Comparison of ENCODE assay signal across 28 cellular contexts in genomic region chr2:227788556-227788955, GRCh38. TPM values are rescaled to one million over a fixed set of nuclear protein-coding genes. Genes with fewer than 3 reads are reported as not detected.
DNase-seq lines count a peak whose midpoint lies in the region; ATAC-seq and TF ChIP-seq lines count a peak whose summit lies in the region.
"Had no signal": no experiment of that assay in that cellular context is flagged by ENCODE, and none has a peak within 500 bp of the region (broad histone marks: within the 10 kb centered on the region; RNA-seq: fewer than 3 reads in every experiment).

No MANE protein-coding gene starts in this region.

- peak overlapping the region; percentile 13 for H3K27ac Mint-ChIP-seq in stimulated activated naive CD8-positive, alpha-beta T cell treated with anti-CD3 and anti-CD28 coated beads, Interleukin-15, Interleukin-2, amounts not matched to agents 100 ng/mL and 50 ng/mL, for 24 hours
- no peak overlapping the region for H3K27ac Mint-ChIP-seq in immature natural killer cell
- H3K27ac Mint-ChIP-seq in activated naive CD4-positive, alpha-beta T cell treated with anti-CD3 and anti-CD28 coated beads for 36 hours: no peak overlapping the region
- H3K27ac Mint-ChIP-seq: activated CD8-positive, alpha-beta T cell treated with anti-CD3 and anti-CD28 coated beads for 36 hours; naive thymus-derived CD4-positive, alpha-beta T cell; type B pancreatic cell had no signal

- H3K4me3 ChIP-seq in astrocyte of the spinal cord (ENCODE audit: low read depth, low read length): no peak overlapping the region
- H3K4me3 ChIP-seq in fibroblast of the aortic adventitia (ENCODE audit: low read depth, low read length): no peak overlapping the region
- H3K4me3 ChIP-seq: spleen, stomach had no signal

- TF ChIP-seq CTCF in astrocyte of the spinal cord (IDR thresholded peaks at IDR 0.05; ENCODE audit: low read depth, low read length) (no peak), fibroblast of the aortic adventitia (IDR thresholded peaks at IDR 0.05; ENCODE audit: insufficient read depth, low read length) (no peak)

- no peaks in the 10 kb centered on the region for H3K9me3 Mint-ChIP-seq in stimulated activated naive CD8-positive, alpha-beta T cell treated with anti-CD3 and anti-CD28 coated beads, Interleukin-15, Interleukin-2, amounts not matched to agents 100 ng/mL and 50 ng/mL, for 24 hours
- H3K9me3 Mint-ChIP-seq in immature natural killer cell: peaks cover 0 to 4% (median 0%) of the 10 kb centered on the region in 6 donors
- no peaks in the 10 kb centered on the region for H3K9me3 Mint-ChIP-seq in activated naive CD4-positive, alpha-beta T cell treated with anti-CD3 and anti-CD28 coated beads for 36 hours
- H3K9me3 Mint-ChIP-seq: activated CD8-positive, alpha-beta T cell treated with anti-CD3 and anti-CD28 coated beads for 36 hours; type B pancreatic cell had no signal

- H3K36me3 Mint-ChIP-seq in stimulated activated naive CD8-positive, alpha-beta T cell treated with anti-CD3 and anti-CD28 coated beads, Interleukin-15, Interleukin-2, amounts not matched to agents 100 ng/mL and 50 ng/mL, for 24 hours (ENCODE audit: low read depth): no peaks in the 10 kb centered on the region
- H3K36me3 Mint-ChIP-seq in immature natural killer cell: no peaks in the 10 kb centered on the region
- H3K36me3 Mint-ChIP-seq in activated naive CD4-positive, alpha-beta T cell treated with anti-CD3 and anti-CD28 coated beads for 36 hours (ENCODE audit: low read depth): no peaks in the 10 kb centered on the region
- H3K36me3 Mint-ChIP-seq: CD14-positive monocyte; naive thymus-derived CD4-positive, alpha-beta T cell; type B pancreatic cell had no signal

- H3K27me3 Mint-ChIP-seq in stimulated activated naive CD8-positive, alpha-beta T cell treated with anti-CD3 and anti-CD28 coated beads, Interleukin-15, Interleukin-2, amounts not matched to agents 100 ng/mL and 50 ng/mL, for 24 hours: peaks cover 29% of the 10 kb centered on the region
- peaks cover 0 to 9% (median 4%) of the 10 kb centered on the region in 3 donors for H3K27me3 Mint-ChIP-seq in immature natural killer cell (ENCODE audit: low read depth in 3 of 3)
- H3K27me3 Mint-ChIP-seq in activated naive CD4-positive, alpha-beta T cell treated with anti-CD3 and anti-CD28 coated beads for 36 hours (ENCODE audit: low read depth): peaks cover 12% of the 10 kb centered on the region
- H3K27me3 Mint-ChIP-seq: type B pancreatic cell had no signal

- ATAC-seq in stimulated activated naive CD8-positive, alpha-beta T cell treated with anti-CD3 and anti-CD28 coated beads, Interleukin-15, Interleukin-2, amounts not matched to agents 100 U/mL and 50 U/mL, for 24 hours: no peak
- ATAC-seq in GM19351 (IDR thresholded peaks at IDR 0.05; ENCODE audit: unreplicated experiment) (no peak), GM21423 (IDR thresholded peaks at IDR 0.05; ENCODE audit: unreplicated experiment) (no peak)
- ATAC-seq: activated CD8-positive, alpha-beta T cell treated with anti-CD3 and anti-CD28 coated beads for 36 hours; naive thymus-derived CD4-positive, alpha-beta T cell had no signal

- in situ Hi-C loops in astrocyte of the spinal cord (cut with HindIII; ENCODE audit: low sequenced_read_pairs): no loop called here

- peaks cover 6% of the 10 kb centered on the region for H3K4me1 Mint-ChIP-seq in stimulated activated naive CD8-positive, alpha-beta T cell treated with anti-CD3 and anti-CD28 coated beads, Interleukin-15, Interleukin-2, amounts not matched to agents 100 ng/mL and 50 ng/mL, for 24 hours (ENCODE audit: low read depth)
- H3K4me1 Mint-ChIP-seq in immature natural killer cell: no peaks in the 10 kb centered on the region
- H3K4me1 Mint-ChIP-seq in activated naive CD4-positive, alpha-beta T cell treated with anti-CD3 and anti-CD28 coated beads for 36 hours (ENCODE audit: low read depth): peaks cover 6% of the 10 kb centered on the region

- intact Hi-C loops in activated naive CD4-positive, alpha-beta T cell treated with anti-CD3 and anti-CD28 coated beads for 36 hours (cut with micrococcal nuclease): loop anchor here (1.0 kb wide), 2 partner anchors 17 to 30 kb away; no protein-coding TSS in a partner anchor

- no peak for DNase-seq in stimulated activated naive CD8-positive, alpha-beta T cell treated with anti-CD3 and anti-CD28 coated beads, Interleukin-15, Interleukin-2, amounts not matched to agents 100 U/mL and 50 U/mL, for 24 hours
- DNase-seq in astrocyte of the spinal cord (ENCODE audit: low read depth, low spot score) (peak; percentile 25), fibroblast of the aortic adventitia (ENCODE audit: low read depth) (peak; percentile 70), immature natural killer cell (no peak)
- no peak for DNase-seq in activated naive CD4-positive, alpha-beta T cell treated with anti-CD3 and anti-CD28 coated beads for 36 hours
- DNase-seq: activated CD4-positive, CD25-positive, alpha-beta regulatory T cell; activated CD8-positive, alpha-beta T cell treated with anti-CD3 and anti-CD28 coated beads for 36 hours; activated naive CD4-positive, alpha-beta T cell treated with Interleukin-2 at 50 U/mL for 16 hours; EL; erythroblast; KBM-7; left cardiac atrium; naive thymus-derived CD4-positive, alpha-beta T cell; NCI-H1694; NCI-H2171; NCI-H524 treated with DMSO at 0.1 percent for 48 hours; spleen; stimulated activated CD4-positive, alpha-beta T cell treated with anti-CD3 and anti-CD28 coated beads, Interleukin-4, amount 100 ng/mL, for 24 hours; stomach had no signal

- no peak overlapping the region for H3K4me3 Mint-ChIP-seq in stimulated activated naive CD8-positive, alpha-beta T cell treated with anti-CD3 and anti-CD28 coated beads, Interleukin-15, Interleukin-2, amounts not matched to agents 100 ng/mL and 50 ng/mL, for 24 hours
- H3K4me3 Mint-ChIP-seq in immature natural killer cell: no peak overlapping the region
- no peak overlapping the region for H3K4me3 Mint-ChIP-seq in activated naive CD4-positive, alpha-beta T cell treated with anti-CD3 and anti-CD28 coated beads for 36 hours
- H3K4me3 Mint-ChIP-seq: activated CD8-positive, alpha-beta T cell treated with anti-CD3 and anti-CD28 coated beads for 36 hours; naive thymus-derived CD4-positive, alpha-beta T cell; type B pancreatic cell had no signal

- CTCF ChIA-PET in activated naive CD4-positive, alpha-beta T cell treated with anti-CD3 and anti-CD28 coated beads for 36 hours (lab: Charles Lee): no interaction called here

RNA-seq across cellular contexts. Expression of gene CCL20, which starts 25.1 kb away (rescaled TPM):
- not detected in 2 replicates for total RNA-seq in fibroblast of the aortic adventitia (ENCODE audit: low replicate concordance)
- 1 to 10 TPM in 1 of 3 donors, not detected in 2; 1.1 TPM for polyA plus RNA-seq in immature natural killer cell
- total RNA-seq in activated naive CD4-positive, alpha-beta T cell treated with anti-CD3 and anti-CD28 coated beads for 36 hours: 10 to 100 TPM in 1 of 2 experiments, 1 to 10 TPM in 1; 9.6 to 13.1 TPM
- total RNA-seq: H4, left cardiac atrium, spleen had no signal
- polyA plus RNA-seq: AG04450; naive thymus-derived CD4-positive, alpha-beta T cell had no signal

RNA-seq across cellular contexts. Expression of gene SCYGR8, which starts 42.9 kb away (rescaled TPM):
- not detected in 2 replicates for total RNA-seq in fibroblast of the aortic adventitia (ENCODE audit: low replicate concordance)
- not detected for polyA plus RNA-seq in immature natural killer cell
- total RNA-seq in activated naive CD4-positive, alpha-beta T cell treated with anti-CD3 and anti-CD28 coated beads for 36 hours: not detected
- total RNA-seq: activated CD8-positive, alpha-beta T cell treated with anti-CD3 and anti-CD28 coated beads for 36 hours; H4; left cardiac atrium; naive thymus-derived CD4-positive, alpha-beta T cell; osteoblast; renal cortical epithelial cell; spleen; stomach had no signal
- polyA plus RNA-seq: AG04450; CD14-positive monocyte; naive thymus-derived CD4-positive, alpha-beta T cell; spleen; stomach had no signal

Comparison
In these comparisons a context has a peak if more than half of its experiments do, and no peak if none do; other contexts are left out.
1. DNase-seq: peak in astrocyte of the spinal cord (single experiment) and fibroblast of the aortic adventitia (single experiment); none in stimulated activated naive CD8-positive, alpha-beta T cell treated with anti-CD3 and anti-CD28 coated beads, Interleukin-15, Interleukin-2, amounts not matched to agents 100 U/mL and 50 U/mL, for 24 hours (single experiment), immature natural killer cell (0 of 3) and activated naive CD4-positive, alpha-beta T cell treated with anti-CD3 and anti-CD28 coated beads for 36 hours (single experiment).
2. RNA of gene CCL20, which starts 25.1 kb away (total RNA-seq): 9.6 to 13.1 TPM in activated naive CD4-positive, alpha-beta T cell treated with anti-CD3 and anti-CD28 coated beads for 36 hours; not detected in fibroblast of the aortic adventitia; every median in the first group is over 10 times any median in the second.